In genomic region chr20:37317316-37317715, GRCh38 we compare ENCODE assay signal across 21 cellular contexts. TPM values are rescaled to one million over a fixed set of nuclear protein-coding genes. Genes with fewer than 3 reads are reported as not detected.
DNase-seq lines count a peak whose midpoint lies in the region; ATAC-seq, FAIRE-seq and TF ChIP-seq lines count a peak whose summit lies in the region.
"Had no signal": no experiment of that assay in that cellular context is flagged by ENCODE, and none has a peak within 500 bp of the region (broad histone marks: within the 10 kb centered on the region; RNA-seq: fewer than 3 reads in every experiment).

No MANE protein-coding gene starts in this region.

- peaks cover 4% of the 10 kb centered on the region for H3K9me3 ChIP-seq in mesodermal cell (ENCODE audit: control insufficient read depth, low read length)
- H3K9me3 ChIP-seq: ascending aorta, colonic mucosa, HAP-1 had no signal

- intact Hi-C loops in activated B cell treated with CpG ODN at 0.5 μM for 24 hours (cut with micrococcal nuclease): loop anchor here (2.0 to 5.0 kb wide), 2 partner anchors 35 to 47 kb away; no protein-coding TSS in a partner anchor
- intact Hi-C loops in Right ventricle myocardium inferior (cut with DNase I): no loop called here

- no peak for TF ChIP-seq CTCF in activated B cell treated with CpG ODN at 0.5 μM for 24 hours (IDR thresholded peaks at IDR 0.05)

- 86 to 91% methylated on average over 6 of the region's 6 CpGs for WGBS in mesodermal cell (ENCODE audit: insufficient coverage in 2 of 2), 2 experiments

- no peaks in the 10 kb centered on the region for H3K27me3 Mint-ChIP-seq in activated naive CD8-positive, alpha-beta T cell
- H3K27me3 Mint-ChIP-seq in activated naive CD8-positive, alpha-beta T cell treated with anti-CD3 and anti-CD28 coated beads for 36 hours: no peaks in the 10 kb centered on the region
- H3K27me3 Mint-ChIP-seq in activated B cell treated with CpG ODN at 0.5 μM for 24 hours: no peaks in the 10 kb centered on the region
- H3K27me3 Mint-ChIP-seq: activated CD4-positive, alpha-beta T cell treated with anti-CD3 and anti-CD28 coated beads, Interleukin-2, amount 10 ng/mL, durations not matched to agents 7 days and 5 days; stimulated activated naive CD8-positive, alpha-beta T cell treated with anti-CD3 and anti-CD28 coated beads, Interleukin-15, amount 100 ng/mL, for 72 hours had no signal

- H3K4me3 Mint-ChIP-seq in activated naive CD8-positive, alpha-beta T cell: no peak overlapping the region
- no peak overlapping the region for H3K4me3 Mint-ChIP-seq in activated naive CD8-positive, alpha-beta T cell treated with anti-CD3 and anti-CD28 coated beads for 36 hours
- H3K4me3 Mint-ChIP-seq in activated B cell treated with CpG ODN at 0.5 μM for 24 hours: no peak overlapping the region
- H3K4me3 Mint-ChIP-seq: activated CD4-positive, alpha-beta T cell treated with anti-CD3 and anti-CD28 coated beads, Interleukin-2, amount 10 ng/mL, durations not matched to agents 7 days and 5 days; neural crest cell; stimulated activated naive CD8-positive, alpha-beta T cell treated with anti-CD3 and anti-CD28 coated beads, Interleukin-15, amount 100 ng/mL, for 72 hours had no signal

- no peak overlapping the region for H3K4me3 ChIP-seq in mesodermal cell (ENCODE audit: extremely low read depth, insufficient read depth, low read length, poor library complexity, severe bottlenecking)
- H3K4me3 ChIP-seq: ascending aorta, colonic mucosa, HAP-1, lung had no signal

- H3K4me1 Mint-ChIP-seq in activated naive CD8-positive, alpha-beta T cell (ENCODE audit: low read depth): peaks cover 31% of the 10 kb centered on the region
- H3K4me1 Mint-ChIP-seq in activated naive CD8-positive, alpha-beta T cell treated with anti-CD3 and anti-CD28 coated beads for 36 hours: peaks cover 28% of the 10 kb centered on the region
- H3K4me1 Mint-ChIP-seq in activated B cell treated with CpG ODN at 0.5 μM for 24 hours: peaks cover 51% of the 10 kb centered on the region

- no peaks in the 10 kb centered on the region for H3K9me3 Mint-ChIP-seq in activated naive CD8-positive, alpha-beta T cell (ENCODE audit: low read depth)
- H3K9me3 Mint-ChIP-seq in activated naive CD8-positive, alpha-beta T cell treated with anti-CD3 and anti-CD28 coated beads for 36 hours: no peaks in the 10 kb centered on the region
- H3K9me3 Mint-ChIP-seq in activated B cell treated with CpG ODN at 0.5 μM for 24 hours: no peaks in the 10 kb centered on the region
- H3K9me3 Mint-ChIP-seq: activated CD4-positive, alpha-beta T cell treated with anti-CD3 and anti-CD28 coated beads, Interleukin-2, amount 10 ng/mL, durations not matched to agents 7 days and 5 days; neural crest cell; stimulated activated naive CD8-positive, alpha-beta T cell treated with anti-CD3 and anti-CD28 coated beads, Interleukin-15, amount 100 ng/mL, for 72 hours had no signal

- CTCF ChIA-PET in activated B cell treated with CpG ODN at 0.5 μM for 24 hours (lab: Charles Lee): no interaction called here

- H3K27ac Mint-ChIP-seq in activated naive CD8-positive, alpha-beta T cell: peak overlapping the region; percentile 58
- no peak overlapping the region for H3K27ac Mint-ChIP-seq in activated naive CD8-positive, alpha-beta T cell treated with anti-CD3 and anti-CD28 coated beads for 36 hours
- H3K27ac Mint-ChIP-seq in activated B cell treated with CpG ODN at 0.5 μM for 24 hours: peak overlapping the region; percentile 92

- DNase-seq in activated naive CD8-positive, alpha-beta T cell treated with anti-CD3 and anti-CD28 coated beads for 36 hours: no peak
- DNase-seq in activated B cell treated with CpG ODN at 0.5 μM for 24 hours (no peak), frontal cortex (ENCODE audit: low spot score in 2 of 2) (no peak), Right ventricle myocardium inferior (ENCODE audit: missing footprints) (no peak)
- DNase-seq in activated CD8-positive, alpha-beta memory T cell treated with anti-CD3 and anti-CD28 coated beads, Interleukin-2, amount 50 U/mL, for 48 hours: no peak
- DNase-seq: activated CD4-positive, alpha-beta T cell treated with anti-CD3 and anti-CD28 coated beads, Interleukin-2, amount 10 ng/mL, durations not matched to agents 7 days and 5 days; colonic mucosa; glutamatergic neuron; NCI-H1694; NCI-H2227 treated with DMSO at 0.1 percent for 48 hours; stimulated activated naive CD8-positive, alpha-beta T cell treated with anti-CD3 and anti-CD28 coated beads, Interleukin-15, amount 100 ng/mL, for 72 hours had no signal

- no peak for FAIRE-seq in frontal cortex (lab: Jason Lieb, UNC)
- FAIRE-seq: urothelium cell line had no signal

- peaks cover 66% of the 10 kb centered on the region for H3K4me1 ChIP-seq in mesodermal cell (ENCODE audit: control insufficient read depth, insufficient read depth, low read length, poor library complexity, severe bottlenecking)

- no peaks in the 10 kb centered on the region for H3K36me3 Mint-ChIP-seq in activated naive CD8-positive, alpha-beta T cell
- H3K36me3 Mint-ChIP-seq in activated naive CD8-positive, alpha-beta T cell treated with anti-CD3 and anti-CD28 coated beads for 36 hours: peaks cover 6% of the 10 kb centered on the region
- peaks cover 41% of the 10 kb centered on the region for H3K36me3 Mint-ChIP-seq in activated B cell treated with CpG ODN at 0.5 μM for 24 hours (ENCODE audit: low read depth)

- ATAC-seq in activated B cell treated with CpG ODN at 0.5 μM for 24 hours (ENCODE audit: low read depth) (no peak), GM18870 (IDR thresholded peaks at IDR 0.05; ENCODE audit: unreplicated experiment) (no peak), Right ventricle myocardium inferior (no peak)

- POLR2A ChIA-PET in activated B cell treated with CpG ODN at 0.5 μM for 24 hours (lab: Charles Lee): interaction anchor here (1.0 to 2.0 kb wide), 3 partner anchors 16 to 65 kb away, joined by 3 to 13 read pairs (median 4); no protein-coding TSS in a partner anchor

- H3K27ac ChIP-seq in mesodermal cell (ENCODE audit: low read depth, low read length, severe bottlenecking): peak overlapping the region; percentile 95
- H3K27ac ChIP-seq: colonic mucosa had no signal

- peaks cover 25% of the 10 kb centered on the region for H3K36me3 ChIP-seq in mesodermal cell (ENCODE audit: control insufficient read depth, insufficient read depth, low read length)
- H3K36me3 ChIP-seq: colonic mucosa had no signal

RNA-seq across cellular contexts. Expression of gene MANBAL, which starts 27.9 kb away (rescaled TPM):
- total RNA-seq in activated naive CD8-positive, alpha-beta T cell treated with anti-CD3 and anti-CD28 coated beads for 36 hours: 10 to 100 TPM; 11.2 to 12.8 TPM
- 20.1 and 21.0 TPM in 2 replicates for total RNA-seq in activated B cell treated with CpG ODN at 0.5 μM for 24 hours
- 69.0 TPM for polyA plus RNA-seq in mesodermal cell (2013, experiment 1 of 2)
- polyA plus RNA-seq in mesodermal cell (2013, experiment 2 of 2): 60.5 TPM
- 14.7 TPM for total RNA-seq in frontal cortex
- total RNA-seq in Right ventricle myocardium inferior: 20.7 TPM

RNA-seq across cellular contexts. Expression of gene SRC, which starts 28.6 kb away (rescaled TPM):
- 1 to 10 TPM; 1.1 to 1.9 TPM for total RNA-seq in activated naive CD8-positive, alpha-beta T cell treated with anti-CD3 and anti-CD28 coated beads for 36 hours
- total RNA-seq in activated B cell treated with CpG ODN at 0.5 μM for 24 hours: 62.9 and 72.7 TPM in 2 replicates
- 97.8 TPM for polyA plus RNA-seq in mesodermal cell (2013, experiment 1 of 2)
- 102 TPM for polyA plus RNA-seq in mesodermal cell (2013, experiment 2 of 2)
- total RNA-seq in frontal cortex: 20.8 TPM
- total RNA-seq in Right ventricle myocardium inferior: 6.0 TPM

RNA-seq across cellular contexts. Expression of gene GHRH, which starts 55.7 kb away (rescaled TPM):
- total RNA-seq in activated naive CD8-positive, alpha-beta T cell treated with anti-CD3 and anti-CD28 coated beads for 36 hours: not detected
- not detected in 2 replicates for total RNA-seq in activated B cell treated with CpG ODN at 0.5 μM for 24 hours
- not detected for polyA plus RNA-seq in mesodermal cell (2013, experiment 1 of 2)
- not detected for polyA plus RNA-seq in mesodermal cell (2013, experiment 2 of 2)
- not detected for total RNA-seq in frontal cortex
- total RNA-seq in Right ventricle myocardium inferior: not detected
- total RNA-seq: activated CD4-positive, alpha-beta T cell treated with anti-CD3 and anti-CD28 coated beads, Interleukin-2, amount 10 ng/mL, durations not matched to agents 7 days and 5 days; ascending aorta; colonic mucosa; lung; neural crest cell had no signal
- polyA plus RNA-seq: AG04450, esophagus, lung had no signal
